In genomic region chr21:36022704-36023103, GRCh38 we compare ENCODE assay signal across 15 cellular contexts.
"Had no signal": no experiment of that assay in that cellular context is flagged by ENCODE, and none has a peak within 500 bp of the region (broad histone marks: within the 10 kb centered on the region; RNA-seq: fewer than 3 reads in every experiment).

No MANE protein-coding gene starts in this region.

- H3K9me3 ChIP-seq: gastroesophageal sphincter, left lung, right atrium auricular region, SJSA1, tibial nerve had no signal

- ATAC-seq: activated CD4-positive, CD25-positive, alpha-beta regulatory T cell treated with anti-CD3 and anti-CD28 coated beads, Interleukin-2, amount 50 U/mL, for 24 hours; gastroesophageal sphincter; left lung; natural killer cell had no signal

- H3K27ac ChIP-seq: right atrium auricular region, SJSA1, tibial nerve had no signal

- H3K27me3 ChIP-seq: gastroesophageal sphincter, left lung, right atrium auricular region, tibial nerve had no signal

- H3K4me1 ChIP-seq: right atrium auricular region, SJSA1 had no signal

- DNase-seq: activated CD4-positive, alpha-beta T cell treated with anti-CD3 and anti-CD28 coated beads, Interleukin-2, amount 50 U/mL, for 1 hour; effector CD8-positive, alpha-beta T cell; kidney; left lung; natural killer cell; nucleus accumbens; stimulated activated CD4-positive, alpha-beta T cell treated with anti-CD3 and anti-CD28 coated beads, Interleukin-4, amount 100 ng/mL, for 24 hours; stimulated activated naive CD4-positive, alpha-beta T cell; substantia nigra had no signal

- H3K4me3 ChIP-seq: gastroesophageal sphincter, left lung, right atrium auricular region, SJSA1, skin epidermis, tibial nerve had no signal

- H3K36me3 ChIP-seq: gastroesophageal sphincter, left lung, right atrium auricular region, SJSA1, tibial nerve had no signal
